In the genomic region with DNA sequence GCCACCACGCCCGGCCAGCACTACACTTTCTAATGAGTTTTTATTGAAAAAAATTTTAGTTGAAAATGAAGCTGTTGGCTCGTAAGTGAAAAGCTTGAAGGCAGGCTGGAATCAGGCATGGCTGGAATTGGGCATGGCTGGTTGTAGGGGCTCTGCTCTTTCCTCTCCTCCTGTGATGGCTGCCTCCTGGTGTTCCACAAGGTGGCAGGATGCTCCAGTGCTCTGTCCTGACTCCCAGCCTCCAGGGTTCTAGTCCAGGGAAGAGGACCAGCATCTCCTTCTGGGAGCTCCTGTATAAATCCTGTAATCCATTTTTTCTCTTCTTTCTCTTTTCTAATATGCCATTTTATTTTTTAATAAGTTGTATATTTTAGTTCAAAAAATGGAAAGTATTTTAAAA, we compare ENCODE assay signal across 8 cellular contexts. TPM values are rescaled to one million over a fixed set of nuclear protein-coding genes. Genes with fewer than 3 reads are reported as not detected.
A peak's percentile ranks its signal among the peaks of the same experiment; 100 is the strongest.
DNase-seq lines count a peak whose midpoint lies in the region; FAIRE-seq and TF ChIP-seq lines count a peak whose summit lies in the region.

No MANE protein-coding gene starts in this region.

- intact Hi-C loops in spleen (cut with DNase I; ENCODE audit: low total_unique reads), result loop anchor here (5.0 kb wide), 1 partner anchor 170 kb away; no protein-coding TSS in a partner anchor

- H3K9me2 ChIP-seq in neural cell (ENCODE audit: insufficient read depth, low read length), result no peaks in the 10 kb centered on the region

- no peaks in the 10 kb centered on the region for H3K9me3 ChIP-seq in neural cell (ENCODE audit: low read length)
- H3K9me3 ChIP-seq in spleen, result no peaks in the 10 kb centered on the region
- H3K9me3 ChIP-seq in effector memory CD4-positive, alpha-beta T cell (ENCODE audit: control insufficient read depth, low read length), result no peaks in the 10 kb centered on the region

- DNase-seq in NCI-H1417 (lab: John Stamatoyannopoulos, UW) (peak in 2 of 3 experiments; percentile 7 to 52), NCI-H1417 treated with DMSO at 0.1 percent for 48 hours (lab: John Stamatoyannopoulos, UW) (no peak), NB4 (ENCODE audit: low read depth) (peak; percentile 17), bronchial epithelial cell (ENCODE audit: low read depth) (peak; percentile 10), spleen (no peak), NOMO-1 treated with DMSO at 0.1 percent for 48 hours (lab: John Stamatoyannopoulos, UW; ENCODE audit: unreplicated experiment) (no peak)
- DNase-seq in effector memory CD4-positive, alpha-beta T cell, result no peak

- H3K9ac ChIP-seq in neural cell (ENCODE audit: low read length), result no peak overlapping the region

- no peaks in the 10 kb centered on the region for H3F3A ChIP-seq in neural cell (ENCODE audit: insufficient read depth, low read length, poor library complexity, severe bottlenecking)

- no peak overlapping the region for H2AFZ ChIP-seq in neural cell (ENCODE audit: low read depth, low read length)

- TF ChIP-seq CTCF in NB4 (IDR thresholded peaks at IDR 0.05; ENCODE audit: low read depth, low read length) (no peak), bronchial epithelial cell (IDR thresholded peaks at IDR 0.05; ENCODE audit: insufficient read depth, low read length, severe bottlenecking) (peak; percentile 61), neural cell (IDR thresholded peaks at IDR 0.05; ENCODE audit: poor library complexity, severe bottlenecking) (peak; percentile 17), spleen (IDR thresholded peaks at IDR 0.05 in 8 of 11, conservative IDR thresholded peaks at IDR 0.05 in 3 of 11) (peak in 5 of 11 experiments; percentile 9 to 26 (median 19))

- H3K36me3 ChIP-seq in bronchial epithelial cell (ENCODE audit: control insufficient read depth, insufficient read depth, low read length) (no peaks in the 10 kb centered on the region), neural cell (ENCODE audit: insufficient read depth, low read length) (no peaks in the 10 kb centered on the region), spleen (peaks cover 0 to 84% (median 5%) of the 10 kb centered on the region in 6 donors)
- peaks cover 3% of the 10 kb centered on the region for H3K36me3 ChIP-seq in effector memory CD4-positive, alpha-beta T cell (ENCODE audit: control insufficient read depth, insufficient read depth, low read length)

- TF ChIP-seq EP300 in neural cell (conservative IDR thresholded peaks at IDR 0.05; ENCODE audit: poor library complexity, severe bottlenecking), result no peak

- H3K4me3 ChIP-seq in NB4 (ENCODE audit: low read depth, low read length) (no peak overlapping the region), bronchial epithelial cell (ENCODE audit: low read depth, low read length) (no peak overlapping the region), neural cell (ENCODE audit: low read length) (no peak overlapping the region), spleen (no peak overlapping the region)
- no peak overlapping the region for H3K4me3 ChIP-seq in effector memory CD4-positive, alpha-beta T cell (ENCODE audit: insufficient read depth, low read depth, low read length, poor library complexity, severe bottlenecking)

- H3K4me1 ChIP-seq in spleen, result peaks cover 0 to 7% (median 0%) of the 10 kb centered on the region in 6 donors
- H3K4me1 ChIP-seq in effector memory CD4-positive, alpha-beta T cell (ENCODE audit: control insufficient read depth, insufficient read depth, low read length, poor library complexity, severe bottlenecking), result no peaks in the 10 kb centered on the region

- no peaks in the 10 kb centered on the region for H4K20me1 ChIP-seq in neural cell (ENCODE audit: insufficient read depth)

- no peak overlapping the region for H3K4me2 ChIP-seq in neural cell (ENCODE audit: low read length)

- WGBS in spleen, 5 donors, result 95 to 99% (median 97%) methylated on average over 3 of the region's 3 CpGs

- H3K27me3 ChIP-seq in bronchial epithelial cell (ENCODE audit: control insufficient read depth, insufficient read depth, low read length), result no peaks in the 10 kb centered on the region
- no peaks in the 10 kb centered on the region for H3K27me3 ChIP-seq in neural cell (ENCODE audit: insufficient read depth, low read depth, low read length)
- no peaks in the 10 kb centered on the region for H3K27me3 ChIP-seq in spleen (replicated peaks in 1 of 7)
- H3K27me3 ChIP-seq in effector memory CD4-positive, alpha-beta T cell (replicated peaks; ENCODE audit: control insufficient read depth, insufficient read depth, low read length, poor library complexity, severe bottlenecking), result no peaks in the 10 kb centered on the region

- H3K27ac ChIP-seq in neural cell (ENCODE audit: low read length), result no peak overlapping the region
- no peak overlapping the region for H3K27ac ChIP-seq in spleen
- H3K27ac ChIP-seq in effector memory CD4-positive, alpha-beta T cell (ENCODE audit: insufficient read depth, low read length, poor library complexity, severe bottlenecking), result no peak overlapping the region

- TF ChIP-seq POLR2A in NB4 (IDR thresholded peaks at IDR 0.05; ENCODE audit: extremely low read depth, insufficient read length), result no peak
- TF ChIP-seq POLR2A in spleen (IDR thresholded peaks at IDR 0.05), result no peak

- no peak for FAIRE-seq in bronchial epithelial cell (lab: Jason Lieb, UNC)

- TF ChIP-seq RAD21 in neural cell (conservative IDR thresholded peaks at IDR 0.05), result peak; percentile 29

- H3K79me2 ChIP-seq in neural cell (replicated peaks; ENCODE audit: insufficient read depth, low read length), result no peaks in the 10 kb centered on the region

TF ChIP-seq in neural cell, 6 proteins besides CTCF, POLR2A, EP300 and RAD21:
- TF ChIP-seq MXI1 (conservative IDR thresholded peaks at IDR 0.05; ENCODE audit: poor library complexity, severe bottlenecking), result no peak
- no peak for TF ChIP-seq TAF1 (IDR thresholded peaks at IDR 0.05; ENCODE audit: low read depth)
- no peak for TF ChIP-seq POLR2AphosphoS5 (IDR thresholded peaks at IDR 0.05)
- no peak for TF ChIP-seq SMC3 (conservative IDR thresholded peaks at IDR 0.05; ENCODE audit: poor library complexity)
- TF ChIP-seq EZH2 (IDR thresholded peaks at IDR 0.05; ENCODE audit: borderline replicate concordance, insufficient read depth, low read length, poor library complexity, severe bottlenecking), result no peak

RNA-seq across cellular contexts. Expression of a gene that starts 57.2 kb away (rescaled TPM):
- total RNA-seq in bronchial epithelial cell (1.8 and 2.0 TPM in 2 replicates), spleen (10 to 100 TPM in 6 of 7 donors, 1 to 10 TPM in 1; 9.4 to 23.0 (median 14.7) TPM)
- polyA plus RNA-seq in neural cell (17.0 and 21.2 TPM in 2 replicates), spleen (10 to 100 TPM in 2 of 3 donors, 1 to 10 TPM in 1; 8.6 to 18.7 (median 18.1) TPM)
- 19.0 and 20.7 TPM in 2 replicates for polyA minus RNA-seq in neural cell

RNA-seq across cellular contexts. Expression of a gene that starts 57.5 kb away (rescaled TPM):
- total RNA-seq in bronchial epithelial cell (11.1 and 11.8 TPM in 2 replicates), spleen (10 to 100 TPM; 11.7 to 17.0 (median 15.8) TPM)
- polyA plus RNA-seq in neural cell (7.0 and 9.8 TPM in 2 replicates), spleen (1 to 10 TPM; 2.3 to 3.4 (median 2.6) TPM)
- 39.0 and 41.2 TPM in 2 replicates for polyA minus RNA-seq in neural cell

Comparison
In these comparisons a context has a peak if more than half of its experiments do, and no peak if none do; other contexts are left out.
1. DNase-seq: peak in NCI-H1417 (2 of 3), NB4 (single experiment) and bronchial epithelial cell (single experiment); none in NCI-H1417 treated with DMSO at 0.1 percent for 48 hours (single experiment), spleen (single experiment), effector memory CD4-positive, alpha-beta T cell (0 of 3) and NOMO-1 treated with DMSO at 0.1 percent for 48 hours (single experiment).